In genomic region chr6:87907521-87907920, GRCh38 we compare ENCODE assay signal across 9 cellular contexts.
DNase-seq lines count a peak whose midpoint lies in the region; ATAC-seq and TF ChIP-seq lines count a peak whose summit lies in the region.
"Had no signal": no experiment of that assay in that cellular context is flagged by ENCODE, and none has a peak within 500 bp of the region (broad histone marks: within the 10 kb centered on the region; RNA-seq: fewer than 3 reads in every experiment).

No MANE protein-coding gene starts in this region.

- H3K4me3 ChIP-seq in astrocyte of the spinal cord (ENCODE audit: low read depth, low read length) = no peak overlapping the region

- no peak for TF ChIP-seq CTCF in astrocyte of the spinal cord (IDR thresholded peaks at IDR 0.05; ENCODE audit: low read depth, low read length)

- DNase-seq in A172 (ENCODE audit: low spot score) = peak; percentile 63
- DNase-seq in HS-5 (ENCODE audit: low read depth) = peak; percentile 68
- DNase-seq in astrocyte of the spinal cord (ENCODE audit: low read depth, low spot score) = peak; percentile 89
- DNase-seq in NCI-H2107 treated with DMSO at 0.1 percent for 48 hours (lab: John Stamatoyannopoulos, UW; ENCODE audit: unreplicated experiment) = no peak
- DNase-seq in HuH-7.5 (ENCODE audit: low spot score) = no peak
- DNase-seq in GDM1 (lab: John Stamatoyannopoulos, UW) = no peak

- in situ Hi-C loops in astrocyte of the spinal cord (cut with HindIII; ENCODE audit: low sequenced_read_pairs) = no loop called here

- ATAC-seq in GM18909 (IDR thresholded peaks at IDR 0.05; ENCODE audit: poor library complexity, unreplicated experiment) = peak; percentile 50
- ATAC-seq in HG02571 (IDR thresholded peaks at IDR 0.05; ENCODE audit: unreplicated experiment) = no peak
- ATAC-seq: Panc1 had no signal

Comparison
In these comparisons a context has a peak if more than half of its experiments do, and no peak if none do; other contexts are left out.
1. DNase-seq: peak in A172 (single experiment), HS-5 (single experiment) and astrocyte of the spinal cord (single experiment); none in NCI-H2107 treated with DMSO at 0.1 percent for 48 hours (single experiment), HuH-7.5 (single experiment) and GDM1 (single experiment).